In genomic region chr16:67226804-67227566, GRCh38 we compare ENCODE assay signal across 8 cellular contexts. TPM values are rescaled to one million over a fixed set of nuclear protein-coding genes. Genes with fewer than 3 reads are reported as not detected.
DNase-seq lines count a peak whose midpoint lies in the region; ATAC-seq and TF ChIP-seq lines count a peak whose summit lies in the region.

Gene TMEM208, plus strand, starts transcription at chr16:67227130. Its CDS starts 89 bp downstream, at chr16:67227219.

- POLR2A ChIA-PET in activated B cell treated with CpG ODN at 0.5 μM for 24 hours (lab: Charles Lee): interaction anchor here (0.5 to 5.1 kb wide), 20 partner anchors 9 to 858 kb away, joined by 3 to 120 read pairs (median 4); partner anchors contain the start of genes ATP6V0D1, CIAO2B, E2F4 and FBXL8

- intact Hi-C loops in activated B cell treated with CpG ODN at 0.5 μM for 24 hours (cut with micrococcal nuclease) (loop anchor here (1.0 to 2.0 kb wide), 8 partner anchors 17 to 335 kb away; partner anchors contain the start of genes CBFB, CTCF, E2F4 and FBXL8), spleen (cut with DNase I; ENCODE audit: low total_unique reads) (no loop called here)

- ATAC-seq in GM18909 (IDR thresholded peaks at IDR 0.05; ENCODE audit: poor library complexity, unreplicated experiment) (peak; percentile 94), HG03175 (IDR thresholded peaks at IDR 0.05; ENCODE audit: unreplicated experiment) (peak; percentile 95), activated B cell treated with CpG ODN at 0.5 μM for 24 hours (ENCODE audit: low read depth) (peak; percentile 98)

- H3K27ac ChIP-seq in caudate nucleus (ENCODE audit: low read depth, low read length): peak within 1 kb of the TSS; percentile 77
- peak within 1 kb of the TSS; percentile 61 to 93 (median 86) for H3K27ac ChIP-seq in spleen

- no peaks in the 10 kb centered on the region for H3K27me3 ChIP-seq in spleen (replicated peaks in 1 of 7)

- no peak for TF ChIP-seq CTCF in activated B cell treated with CpG ODN at 0.5 μM for 24 hours (IDR thresholded peaks at IDR 0.05)
- peak in 10 of 11 experiments; percentile 20 to 76 (median 37) for TF ChIP-seq CTCF in spleen (IDR thresholded peaks at IDR 0.05 in 8 of 11, conservative IDR thresholded peaks at IDR 0.05 in 3 of 11)

- DNase-seq in AG08395 (ENCODE audit: low spot score) (peak; percentile 98), NCI-H345 (lab: John Stamatoyannopoulos, UW) (peak; percentile 96), activated B cell treated with CpG ODN at 0.5 μM for 24 hours (peak; percentile 98), caudate nucleus (lab: John Stamatoyannopoulos, UW) (peak; percentile 71 to 97 (median 92)), inferior parietal cortex (ENCODE audit: extremely low spot score) (peak; percentile 99), spleen (peak; percentile 99)

- CTCF ChIA-PET in activated B cell treated with CpG ODN at 0.5 μM for 24 hours (lab: Charles Lee): interaction anchor here (0.6 to 2.4 kb wide), 8 partner anchors 17 to 144 kb away, joined by 3 to 12 read pairs (median 4); partner anchors contain the start of gene FHOD1

- no peaks in the 10 kb centered on the region for H3K9me3 Mint-ChIP-seq in activated B cell treated with CpG ODN at 0.5 μM for 24 hours

- H3K4me3 ChIP-seq in spleen: peak within 1 kb of the TSS; percentile 82 to 99 (median 98)

- H3K4me1 ChIP-seq in spleen: peaks cover 12 to 57% (median 32%) of the 10 kb centered on the region in 6 donors

- H3K9me3 ChIP-seq in spleen: no peaks in the 10 kb centered on the region

- peak within 1 kb of the TSS; percentile 99 for H3K27ac Mint-ChIP-seq in activated B cell treated with CpG ODN at 0.5 μM for 24 hours

- peaks cover 49% of the 10 kb centered on the region for H3K36me3 Mint-ChIP-seq in activated B cell treated with CpG ODN at 0.5 μM for 24 hours (ENCODE audit: low read depth)

- no peaks in the 10 kb centered on the region for H3K27me3 Mint-ChIP-seq in activated B cell treated with CpG ODN at 0.5 μM for 24 hours

- 0 to 1% (median 1%) methylated on average over 39 to 46 of the region's 46 CpGs for WGBS in spleen, 5 donors

- peak; percentile 21 to 99 (median 30) for TF ChIP-seq POLR2A in spleen (IDR thresholded peaks at IDR 0.05)

- H3K4me1 Mint-ChIP-seq in activated B cell treated with CpG ODN at 0.5 μM for 24 hours: peaks cover 27% of the 10 kb centered on the region

- H3K4me3 Mint-ChIP-seq in activated B cell treated with CpG ODN at 0.5 μM for 24 hours: peak within 1 kb of the TSS; percentile 100

- peaks cover 5 to 47% (median 40%) of the 10 kb centered on the region in 6 donors for H3K36me3 ChIP-seq in spleen

RNA-seq across cellular contexts. Expression of gene TMEM208, which starts in this region (rescaled TPM):
- total RNA-seq in activated B cell treated with CpG ODN at 0.5 μM for 24 hours (37.1 and 41.3 TPM in 2 replicates), spleen (10 to 100 TPM; 28.1 to 39.0 (median 29.3) TPM)
- polyA plus RNA-seq in spleen: 10 to 100 TPM; 54.5 to 68.7 (median 65.9) TPM

Comparison
In these comparisons a context has a peak if more than half of its experiments do, and no peak if none do; other contexts are left out.
1. Peak in every context shown above with its lines: DNase-seq, ATAC-seq, H3K4me3 ChIP-seq and H3K27ac ChIP-seq.